Comparison of ENCODE assay signal across 8 cellular contexts in genomic region chr7:99551329-99551728, GRCh38. TPM values are rescaled to one million over a fixed set of nuclear protein-coding genes. Genes with fewer than 3 reads are reported as not detected.
A peak's percentile ranks its signal among the peaks of the same experiment; 100 is the strongest.
DNase-seq lines count a peak whose midpoint lies in the region; ATAC-seq and TF ChIP-seq lines count a peak whose summit lies in the region.

No MANE protein-coding gene starts in this region.

- H3K4me1 ChIP-seq in Peyer's patch = peaks cover 0 to 9% (median 4%) of the 10 kb centered on the region in 4 donors
- H3K4me1 ChIP-seq in esophagus squamous epithelium = peaks cover 7 to 20% (median 14%) of the 10 kb centered on the region in 3 donors

- peak; percentile 13 for ATAC-seq in omental fat pad (ENCODE audit: low FRiP score)

- H3K36me3 ChIP-seq in Peyer's patch (peaks cover 0 to 15% (median 0%) of the 10 kb centered on the region in 3 donors), esophagus squamous epithelium (peaks cover 4 to 44% (median 6%) of the 10 kb centered on the region in 3 donors)

- no peak for TF ChIP-seq POLR2A in Peyer's patch (IDR thresholded peaks at IDR 0.05)
- TF ChIP-seq POLR2A in esophagus squamous epithelium (IDR thresholded peaks at IDR 0.05) = no peak

- H3K27ac ChIP-seq in Peyer's patch = peak overlapping the region; percentile 78 to 86 (median 83)
- peak overlapping the region; percentile 86 to 92 (median 90) for H3K27ac ChIP-seq in esophagus squamous epithelium

- no peak for TF ChIP-seq CTCF in Peyer's patch (IDR thresholded peaks at IDR 0.05)
- no peak for TF ChIP-seq CTCF in esophagus squamous epithelium (IDR thresholded peaks at IDR 0.05)
- no peak for TF ChIP-seq CTCF in omental fat pad (IDR thresholded peaks at IDR 0.05)

- H3K9me3 ChIP-seq in Peyer's patch (no peaks in the 10 kb centered on the region), esophagus squamous epithelium (peaks cover 0 to 4% (median 0%) of the 10 kb centered on the region in 3 donors)

- no peaks in the 10 kb centered on the region for H3K27me3 ChIP-seq in Peyer's patch
- no peaks in the 10 kb centered on the region for H3K27me3 ChIP-seq in esophagus squamous epithelium

- intact Hi-C loops in esophagus squamous epithelium (cut with DNase I) = no loop called here

- WGBS in esophagus squamous epithelium, 2 donors = 13 to 27% methylated on average over 6 to 10 of the region's 15 CpGs

- H3K4me3 ChIP-seq in Peyer's patch (peak overlapping the region; percentile 75 to 95 (median 86)), esophagus squamous epithelium (peak overlapping the region; percentile 74 to 96 (median 88))

- DNase-seq in GM03348 (ENCODE audit: low spot score) (peak; percentile 23), Peyer's patch (no peak), esophagus squamous epithelium (lab: John Stamatoyannopoulos, UW) (no peak), omental fat pad (ENCODE audit: low spot score) (no peak), GDM1 (lab: John Stamatoyannopoulos, UW) (no peak), epidermal melanocyte (ENCODE audit: insufficient read length, low spot score) (no peak), NCI-H1105 treated with DMSO at 0.1 percent for 48 hours (lab: John Stamatoyannopoulos, UW) (no peak)
- DNase-seq in stimulated activated CD4-positive, alpha-beta T cell treated with anti-CD3 and anti-CD28 coated beads, Interleukin-15, amount 100 ng/mL, for 24 hours = no peak

RNA-seq across cellular contexts. Expression of gene FAM200A, which starts 0.6 kb away (rescaled TPM):
- total RNA-seq in Peyer's patch (1 to 10 TPM; 2.2 to 4.2 (median 2.6) TPM), esophagus squamous epithelium (1 to 10 TPM; 1.9 to 5.6 (median 5.1) TPM), omental fat pad (1 to 10 TPM; 2.8 to 5.8 (median 3.3) TPM)

RNA-seq across cellular contexts. Expression of gene ZNF655, which starts 7.1 kb away (rescaled TPM):
- total RNA-seq in Peyer's patch = 100 to 1,000 TPM; 111 to 169 (median 139) TPM
- total RNA-seq in esophagus squamous epithelium = 100 to 1,000 TPM in 3 of 4 donors, 10 to 100 TPM in 1; 78.6 to 167 (median 107) TPM
- total RNA-seq in omental fat pad = 100 to 1,000 TPM; 104 to 164 (median 109) TPM

RNA-seq across cellular contexts. Expression of gene TMEM225B, which starts 46.7 kb away (rescaled TPM):
- total RNA-seq in Peyer's patch = not detected
- total RNA-seq in esophagus squamous epithelium = under 1 TPM in 2 of 4 donors, not detected in 2; 0.23 to 0.57 TPM
- total RNA-seq in omental fat pad = 1 to 10 TPM in 1 of 4 donors, under 1 TPM in 3; 0.82 to 1.8 (median 0.89) TPM

RNA-seq across cellular contexts. Expression of gene ZKSCAN5, which starts 46.9 kb away (rescaled TPM):
- 10 to 100 TPM in 2 of 4 donors, 1 to 10 TPM in 2; 7.2 to 20.6 (median 11.7) TPM for total RNA-seq in Peyer's patch
- 1 to 10 TPM; 3.2 to 7.1 (median 5.1) TPM for total RNA-seq in esophagus squamous epithelium
- total RNA-seq in omental fat pad = 10 to 100 TPM in 1 of 4 donors, 1 to 10 TPM in 3; 6.1 to 10.2 (median 7.8) TPM

RNA-seq across cellular contexts. Expression of gene ZNF394, which starts 51.2 kb away (rescaled TPM):
- 10 to 100 TPM; 37.3 to 71.8 (median 58.0) TPM for total RNA-seq in Peyer's patch
- total RNA-seq in esophagus squamous epithelium = 10 to 100 TPM; 22.5 to 41.2 (median 23.1) TPM
- 10 to 100 TPM; 23.7 to 46.7 (median 35.6) TPM for total RNA-seq in omental fat pad
